In genomic region chr13:34657716-34658115, GRCh38 we compare ENCODE assay signal across 16 cellular contexts.
DNase-seq lines count a peak whose midpoint lies in the region; ATAC-seq, FAIRE-seq and TF ChIP-seq lines count a peak whose summit lies in the region.
"Had no signal": no experiment of that assay in that cellular context is flagged by ENCODE, and none has a peak within 500 bp of the region (broad histone marks: within the 10 kb centered on the region; RNA-seq: fewer than 3 reads in every experiment).

No MANE protein-coding gene starts in this region.

- no TSS peak for BruUV-seq in PC-3 (replicated peaks; lab: Mats Ljungman, UMichigan)

- H3K27ac ChIP-seq in PC-3 (ENCODE audit: low read length) (peak overlapping the region; percentile 58), smooth muscle cell (ENCODE audit: low read depth) (peak overlapping the region; percentile 42), psoas muscle (no peak overlapping the region)
- H3K27ac ChIP-seq: SJSA1 had no signal

- no peaks in the 10 kb centered on the region for H3K36me3 ChIP-seq in PC-3 (ENCODE audit: low read depth, low read length)
- no peaks in the 10 kb centered on the region for H3K36me3 ChIP-seq in smooth muscle cell (ENCODE audit: low read depth)
- no peaks in the 10 kb centered on the region for H3K36me3 ChIP-seq in psoas muscle (ENCODE audit: insufficient read depth in 1 of 2, low read depth in 1 of 2)
- H3K36me3 ChIP-seq: SJSA1 had no signal

- H3K4me3 ChIP-seq in PC-3 (ENCODE audit: low read length) (no peak overlapping the region), epithelial cell of proximal tubule (ENCODE audit: low read depth, low read length) (no peak overlapping the region), smooth muscle cell (no peak overlapping the region), psoas muscle (no peak overlapping the region)
- H3K4me3 ChIP-seq: SJSA1 had no signal

- CTCF ChIA-PET in PC-3 (lab: Charles Lee): no interaction called here

- H2AFZ ChIP-seq in PC-3 (ENCODE audit: low read length) (no peak overlapping the region), smooth muscle cell (ENCODE audit: low read depth) (no peak overlapping the region)

- ATAC-seq in PC-3 (peak; percentile 99), psoas muscle (no peak)
- ATAC-seq: activated T-cell treated with anti-CD3 and anti-CD28 coated beads, Interleukin-2, amount 50 U/mL, for 4 hours; CD8-positive, alpha-beta T cell had no signal

- peak overlapping the region; percentile 62 for H3K4me2 ChIP-seq in PC-3 (ENCODE audit: low read length)
- H3K4me2 ChIP-seq in smooth muscle cell: peak overlapping the region; percentile 40

- intact Hi-C loops in PC-3 (cut with micrococcal nuclease): loop anchor here (10.0 kb wide), 1 partner anchor 47 kb away; no protein-coding TSS in a partner anchor
- intact Hi-C loops in psoas muscle (cut with DNase I): no loop called here

- 19% methylated on average over 1 of the region's 1 CpG for WGBS in smooth muscle cell (ENCODE audit: low lambda C conversion rate)
- 94 to 100% (median 98%) methylated on average over 1 of the region's 1 CpG for WGBS in psoas muscle, 3 donors

- H3K79me2 ChIP-seq in PC-3 (ENCODE audit: low read length) (no peaks in the 10 kb centered on the region), smooth muscle cell (ENCODE audit: low read depth) (no peaks in the 10 kb centered on the region)

- H3K27me3 ChIP-seq in PC-3 (ENCODE audit: low read length): no peaks in the 10 kb centered on the region
- no peaks in the 10 kb centered on the region for H3K27me3 ChIP-seq in smooth muscle cell (ENCODE audit: low read depth)
- no peaks in the 10 kb centered on the region for H3K27me3 ChIP-seq in psoas muscle (ENCODE audit: insufficient read depth in 3 of 3, low read length in 2 of 3)
- H3K27me3 ChIP-seq: SJSA1 had no signal

- H3K9me3 ChIP-seq in PC-3 (ENCODE audit: low read length): no peaks in the 10 kb centered on the region
- H3K9me3 ChIP-seq in smooth muscle cell (replicated peaks; ENCODE audit: low read depth): no peaks in the 10 kb centered on the region
- no peaks in the 10 kb centered on the region for H3K9me3 ChIP-seq in psoas muscle
- H3K9me3 ChIP-seq: SJSA1 had no signal

- H3K9ac ChIP-seq in PC-3 (ENCODE audit: low read length) (no peak overlapping the region), smooth muscle cell (ENCODE audit: low read depth) (no peak overlapping the region)

- H3F3A ChIP-seq in PC-3 (ENCODE audit: low read length, unreplicated experiment): no peaks in the 10 kb centered on the region
- no peaks in the 10 kb centered on the region for H3F3A ChIP-seq in smooth muscle cell (ENCODE audit: low read depth)

- no peak for TF ChIP-seq POLR2A in H54 (IDR thresholded peaks at IDR 0.05; ENCODE audit: low read depth, low read length)

- no peak for TF ChIP-seq CTCF in PC-3 (conservative IDR thresholded peaks at IDR 0.05; ENCODE audit: low read depth, low read length)
- TF ChIP-seq CTCF in epithelial cell of proximal tubule (conservative IDR thresholded peaks at IDR 0.05; ENCODE audit: low read depth, low read length): no peak
- TF ChIP-seq CTCF in smooth muscle cell (IDR thresholded peaks at IDR 0.05; ENCODE audit: borderline replicate concordance, insufficient read depth, poor library complexity, severe bottlenecking): no peak
- no peak for TF ChIP-seq CTCF in psoas muscle (IDR thresholded peaks at IDR 0.05)

- no peak for FAIRE-seq in GM19239 (lab: Jason Lieb, UNC)
- no peak for FAIRE-seq in H54 (lab: Jason Lieb, UNC)
- FAIRE-seq: islet of Langerhans had no signal

- POLR2A ChIA-PET in PC-3 (lab: Charles Lee; ENCODE audit: unreplicated experiment): no interaction called here

- H4K20me1 ChIP-seq in PC-3 (ENCODE audit: low read length) (no peaks in the 10 kb centered on the region), smooth muscle cell (ENCODE audit: low read depth) (no peaks in the 10 kb centered on the region)

- DNase-seq in ELR (ENCODE audit: low read depth) (peak; percentile 79), PC-3 (peak; percentile 87), epithelial cell of proximal tubule (ENCODE audit: low read depth) (peak; percentile 76), smooth muscle cell (lab: John Stamatoyannopoulos, UW; ENCODE audit: unreplicated experiment) (no peak), psoas muscle (no peak), GM19239 (ENCODE audit: insufficient read length, low spot score) (no peak), H54 (ENCODE audit: insufficient read length, low spot score) (no peak)
- DNase-seq: activated CD4-positive, alpha-beta T cell treated with anti-CD3 and anti-CD28 coated beads, Interleukin-2, amount 50 U/mL, for 1 hour; activated naive CD8-positive, alpha-beta T cell treated with anti-CD3 and anti-CD28 coated beads for 36 hours; activated T-cell treated with anti-CD3 and anti-CD28 coated beads, Interleukin-2, amount 50 U/mL, for 4 hours; CD8-positive, alpha-beta T cell; endodermal cell; glutamatergic neuron; retina had no signal

- H3K4me1 ChIP-seq in PC-3 (ENCODE audit: insufficient read depth, low read length) (peaks cover 13% of the 10 kb centered on the region), smooth muscle cell (ENCODE audit: low read depth) (peaks cover 15% of the 10 kb centered on the region), psoas muscle (no peaks in the 10 kb centered on the region)
- H3K4me1 ChIP-seq: SJSA1 had no signal

- H3K9me2 ChIP-seq in PC-3 (replicated peaks; ENCODE audit: low read length): no peaks in the 10 kb centered on the region

Comparison
In these comparisons a context has a peak if more than half of its experiments do, and no peak if none do; other contexts are left out.
1. DNase-seq: peak in ELR (single experiment), PC-3 (single experiment) and epithelial cell of proximal tubule (single experiment); none in smooth muscle cell (single experiment), psoas muscle (0 of 2), GM19239 (single experiment) and H54 (single experiment).